19 cellular contexts compared by ENCODE assay signal in the genomic region with DNA sequence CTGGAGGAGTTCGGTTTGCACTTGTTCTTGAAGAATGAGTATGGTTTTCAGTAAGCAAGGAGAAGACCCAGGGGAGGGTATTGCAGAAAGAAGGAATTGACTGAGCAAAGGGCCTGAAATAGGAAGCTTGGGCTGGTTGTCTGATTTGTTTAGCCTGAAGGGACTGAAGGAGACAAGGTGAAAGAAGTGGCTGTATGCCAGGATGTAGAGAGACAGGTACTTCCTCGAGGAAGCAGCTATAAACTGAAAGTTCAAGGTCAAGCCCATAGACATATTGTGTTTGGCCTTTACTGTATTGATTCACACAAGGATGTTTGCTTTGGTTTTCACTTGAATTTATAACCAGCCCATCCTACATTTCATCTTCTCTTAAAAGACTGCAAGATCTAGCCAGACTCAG.
"Had no signal": no experiment of that assay in that cellular context is flagged by ENCODE, and none has a peak within 500 bp of the region (broad histone marks: within the 10 kb centered on the region; RNA-seq: fewer than 3 reads in every experiment).

No MANE protein-coding gene starts in this region.

- H3K9me3 ChIP-seq: ascending aorta, breast epithelium, gastrocnemius medialis, heart right ventricle, thyroid gland had no signal

- FAIRE-seq: urothelium cell line had no signal

- H3K27me3 ChIP-seq: ascending aorta, breast epithelium, gastrocnemius medialis, heart right ventricle, thyroid gland had no signal

- H3K4me3 ChIP-seq: ascending aorta, breast epithelium, gastrocnemius medialis, heart right ventricle, lung, thyroid gland had no signal

- H3K36me3 Mint-ChIP-seq: natural killer cell treated with Interleukin-12 subunit alpha and Interleukin-12 subunit beta and Interleukin-15 and Interleukin-18, amount 100 ng/mL, for 72 hours had no signal

- H3K4me1 ChIP-seq: breast epithelium had no signal

- H3K9me3 Mint-ChIP-seq: activated naive CD8-positive, alpha-beta T cell treated with anti-CD3 and anti-CD28 coated beads, Interleukin-2, amount 50 U/mL, for 24 hours; endodermal cell; natural killer cell treated with Interleukin-12 subunit alpha and Interleukin-12 subunit beta and Interleukin-15 and Interleukin-18, amount 100 ng/mL, for 72 hours had no signal

- H3K27ac Mint-ChIP-seq: activated naive CD8-positive, alpha-beta T cell treated with anti-CD3 and anti-CD28 coated beads, Interleukin-2, amount 50 U/mL, for 24 hours; endodermal cell; natural killer cell treated with Interleukin-12 subunit alpha and Interleukin-12 subunit beta and Interleukin-15 and Interleukin-18, amount 100 ng/mL, for 72 hours; T-helper 17 cell had no signal

- DNase-seq: activated CD4-positive, alpha-beta T cell treated with anti-CD3 and anti-CD28 coated beads, Interleukin-2, amount 50 U/mL, for 1 hour; activated CD8-positive, alpha-beta memory T cell treated with anti-CD3 and anti-CD28 coated beads for 24 hours; activated gamma-delta T cell treated with Interleukin-2 at 50 U/mL for 16 hours; activated naive CD8-positive, alpha-beta T cell treated with anti-CD3 and anti-CD28 coated beads, Interleukin-2, amount 50 U/mL, for 24 hours; endodermal cell; erythroblast; gastrocnemius medialis; heart right ventricle; left cardiac atrium; stimulated activated CD4-positive, alpha-beta T cell treated with anti-CD3 and anti-CD28 coated beads, Interleukin-12 subunit alpha, Interleukin-12 subunit beta, amount 100 ng/mL, for 4 hours; stimulated activated CD4-positive, alpha-beta T cell treated with anti-CD3 and anti-CD28 coated beads, Interleukin-2, amount 100 ng/mL, for 24 hours; T-helper 17 cell; thyroid gland; WERI-Rb-1 had no signal

- H3K36me3 ChIP-seq: ascending aorta, breast epithelium, gastrocnemius medialis, heart right ventricle, thyroid gland, WERI-Rb-1 had no signal

- ATAC-seq: activated naive CD8-positive, alpha-beta T cell treated with anti-CD3 and anti-CD28 coated beads, Interleukin-2, amount 50 U/mL, for 24 hours; gastrocnemius medialis; left cardiac atrium; natural killer cell treated with Interleukin-12 subunit alpha and Interleukin-12 subunit beta and Interleukin-15 and Interleukin-18, amount 100 ng/mL, for 72 hours; T-helper 17 cell had no signal

- H3K27me3 Mint-ChIP-seq: activated naive CD8-positive, alpha-beta T cell treated with anti-CD3 and anti-CD28 coated beads, Interleukin-2, amount 50 U/mL, for 24 hours had no signal

- H3K27ac ChIP-seq: ascending aorta, breast epithelium, gastrocnemius medialis, heart right ventricle, thyroid gland, WERI-Rb-1 had no signal

- H3K4me3 Mint-ChIP-seq: activated naive CD8-positive, alpha-beta T cell treated with anti-CD3 and anti-CD28 coated beads, Interleukin-2, amount 50 U/mL, for 24 hours; endodermal cell; natural killer cell treated with Interleukin-12 subunit alpha and Interleukin-12 subunit beta and Interleukin-15 and Interleukin-18, amount 100 ng/mL, for 72 hours; T-helper 17 cell had no signal

- H3K4me1 Mint-ChIP-seq: endodermal cell had no signal
